In the genomic region with DNA sequence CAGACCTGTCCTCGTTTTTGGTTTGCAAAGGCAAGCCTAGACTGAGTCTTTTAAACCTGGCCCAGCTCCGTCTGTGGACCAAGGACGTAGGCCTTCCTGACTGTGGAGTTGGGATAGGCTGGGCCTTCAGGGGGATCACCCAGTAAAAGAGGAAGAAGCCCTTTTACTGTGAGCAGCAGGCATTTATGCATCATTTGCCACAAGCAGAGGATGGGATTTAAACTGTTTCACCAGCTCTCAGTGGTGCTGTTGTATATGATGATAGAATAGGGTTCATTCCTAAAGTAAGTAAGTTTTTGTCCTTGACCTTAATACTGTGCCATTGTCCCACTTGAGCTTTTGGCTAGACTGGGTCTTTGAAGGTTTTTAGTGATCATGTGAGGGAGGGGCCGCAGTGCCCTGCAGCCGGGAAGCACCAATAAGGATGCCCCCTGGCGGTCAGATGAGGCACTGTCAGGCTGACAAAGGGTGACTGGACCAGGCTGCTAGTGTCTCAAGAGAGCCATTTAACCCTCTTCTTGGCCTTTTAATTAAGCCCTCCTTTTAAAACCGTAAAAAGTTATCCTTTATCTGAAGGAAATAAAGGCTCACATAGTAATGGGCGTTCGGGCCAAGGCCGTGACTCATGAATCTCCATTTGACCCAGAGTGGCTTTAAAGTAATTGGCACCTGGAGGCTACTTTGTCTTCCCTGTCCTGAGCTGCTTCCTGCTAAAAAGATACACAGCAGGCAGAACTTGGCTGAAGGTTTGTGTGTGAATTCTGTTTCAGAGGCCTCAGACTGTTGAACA, we compare ENCODE assay signal across 1 cellular context.
TF ChIP-seq lines count a peak whose summit lies in the region.

No MANE protein-coding gene starts in this region.

TF ChIP-seq in HepG2, 621 proteins besides CTCF, POLR2A, EP300 and RAD21 (continued from another document):
- TF ChIP-seq ELF3 (CRISPR knock-in tag; IDR thresholded peaks at IDR 0.05) (no peak), KDM2A (CRISPR knock-in tag; IDR thresholded peaks at IDR 0.05; ENCODE audit: borderline replicate concordance, low read depth) (peak; percentile 29; the same call in 1 of the 2 replicates), LCORL (IDR thresholded peaks at IDR 0.05) (no peak), LCORL (CRISPR knock-in tag; IDR thresholded peaks at IDR 0.05) (0 out of 2 replicates have a peak, but pooled peaks have one; percentile 22), ZNF546 (CRISPR knock-in tag; conservative IDR thresholded peaks at IDR 0.05) (no peak)
- TF ChIP-seq, protein P1, sequence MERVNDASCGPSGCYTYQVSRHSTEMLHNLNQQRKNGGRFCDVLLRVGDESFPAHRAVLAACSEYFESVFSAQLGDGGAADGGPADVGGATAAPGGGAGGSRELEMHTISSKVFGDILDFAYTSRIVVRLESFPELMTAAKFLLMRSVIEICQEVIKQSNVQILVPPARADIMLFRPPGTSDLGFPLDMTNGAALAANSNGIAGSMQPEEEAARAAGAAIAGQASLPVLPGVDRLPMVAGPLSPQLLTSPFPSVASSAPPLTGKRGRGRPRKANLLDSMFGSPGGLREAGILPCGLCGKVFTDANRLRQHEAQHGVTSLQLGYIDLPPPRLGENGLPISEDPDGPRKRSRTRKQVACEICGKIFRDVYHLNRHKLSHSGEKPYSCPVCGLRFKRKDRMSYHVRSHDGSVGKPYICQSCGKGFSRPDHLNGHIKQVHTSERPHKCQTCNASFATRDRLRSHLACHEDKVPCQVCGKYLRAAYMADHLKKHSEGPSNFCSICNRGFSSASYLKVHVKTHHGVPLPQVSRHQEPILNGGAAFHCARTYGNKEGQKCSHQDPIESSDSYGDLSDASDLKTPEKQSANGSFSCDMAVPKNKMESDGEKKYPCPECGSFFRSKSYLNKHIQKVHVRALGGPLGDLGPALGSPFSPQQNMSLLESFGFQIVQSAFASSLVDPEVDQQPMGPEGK (CRISPR knock-in tag; IDR thresholded peaks at IDR 0.05): peak; percentile 69
- TF ChIP-seq, protein P2, sequence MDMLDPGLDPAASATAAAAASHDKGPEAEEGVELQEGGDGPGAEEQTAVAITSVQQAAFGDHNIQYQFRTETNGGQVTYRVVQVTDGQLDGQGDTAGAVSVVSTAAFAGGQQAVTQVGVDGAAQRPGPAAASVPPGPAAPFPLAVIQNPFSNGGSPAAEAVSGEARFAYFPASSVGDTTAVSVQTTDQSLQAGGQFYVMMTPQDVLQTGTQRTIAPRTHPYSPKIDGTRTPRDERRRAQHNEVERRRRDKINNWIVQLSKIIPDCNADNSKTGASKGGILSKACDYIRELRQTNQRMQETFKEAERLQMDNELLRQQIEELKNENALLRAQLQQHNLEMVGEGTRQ (IDR thresholded peaks at IDR 0.05; ENCODE audit: low read depth, low read length): no peak
- TF ChIP-seq, protein P2 (CRISPR knock-in tag; IDR thresholded peaks at IDR 0.05; ENCODE audit: borderline replicate concordance): 0 out of 2 replicates have a peak, but pooled peaks have one; percentile 29
